Comparison of ENCODE assay signal across 10 cellular contexts in genomic region chr1:62735491-62736171, GRCh38. TPM values are rescaled to one million over a fixed set of nuclear protein-coding genes. Genes with fewer than 3 reads are reported as not detected.
DNase-seq lines count a peak whose midpoint lies in the region; TF ChIP-seq lines count a peak whose summit lies in the region.
"Had no signal": no experiment of that assay in that cellular context is flagged by ENCODE, and none has a peak within 500 bp of the region (broad histone marks: within the 10 kb centered on the region; RNA-seq: fewer than 3 reads in every experiment).

No MANE protein-coding gene starts in this region.

- no peaks in the 10 kb centered on the region for H3K27me3 ChIP-seq in kidney epithelial cell (ENCODE audit: control insufficient read depth, insufficient read depth, low read length)
- H3K27me3 ChIP-seq: adrenal gland had no signal

- H3K27ac Mint-ChIP-seq in activated naive CD4-positive, alpha-beta T cell treated with anti-CD3 and anti-CD28 coated beads, Interleukin-2, amount 10 ng/mL, durations not matched to agents 7 days and 5 days: no peak overlapping the region

- no peak overlapping the region for H3K4me3 Mint-ChIP-seq in activated naive CD4-positive, alpha-beta T cell treated with anti-CD3 and anti-CD28 coated beads, Interleukin-2, amount 10 ng/mL, durations not matched to agents 7 days and 5 days

- H3K27me3 Mint-ChIP-seq in activated naive CD4-positive, alpha-beta T cell treated with anti-CD3 and anti-CD28 coated beads, Interleukin-2, amount 10 ng/mL, durations not matched to agents 7 days and 5 days: no peaks in the 10 kb centered on the region

- H3K36me3 Mint-ChIP-seq in activated naive CD4-positive, alpha-beta T cell treated with anti-CD3 and anti-CD28 coated beads, Interleukin-2, amount 10 ng/mL, durations not matched to agents 7 days and 5 days: no peaks in the 10 kb centered on the region

- no peak for TF ChIP-seq CTCF in cardiac fibroblast (IDR thresholded peaks at IDR 0.05; ENCODE audit: low read depth, low read length)
- no peak for TF ChIP-seq CTCF in kidney epithelial cell (IDR thresholded peaks at IDR 0.05; ENCODE audit: insufficient read depth, low read length, poor library complexity, severe bottlenecking)

- in situ Hi-C loops in ACHN (cut with HindIII; ENCODE audit: low pct_ligation_motif_present, low pct_unique_long_range_greater_than_20kb, low sequenced_read_pairs): no loop called here

- CTCF ChIA-PET in activated naive CD4-positive, alpha-beta T cell treated with anti-CD3 and anti-CD28 coated beads, Interleukin-2, amount 10 ng/mL, durations not matched to agents 7 days and 5 days (lab: Charles Lee): no interaction called here

- H3K27ac ChIP-seq in substantia nigra (ENCODE audit: low read depth, low read length, poor library complexity, severe bottlenecking): no peak overlapping the region
- H3K27ac ChIP-seq: adrenal gland had no signal

- DNase-seq in ACHN: peak; percentile 45
- peak; percentile 9 for DNase-seq in HK-2 (ENCODE audit: unreplicated experiment)
- DNase-seq in cardiac fibroblast (ENCODE audit: low read depth in 2 of 2): peak; percentile 52 to 55
- peak; percentile 21 for DNase-seq in kidney epithelial cell (ENCODE audit: low read depth)
- DNase-seq in substantia nigra (lab: John Stamatoyannopoulos, UW): no peak
- no peak for DNase-seq in HPDE6-E6E7 (ENCODE audit: extremely low spot score)
- DNase-seq in activated naive CD4-positive, alpha-beta T cell treated with anti-CD3 and anti-CD28 coated beads, Interleukin-2, amount 10 ng/mL, durations not matched to agents 7 days and 5 days: no peak
- no peak for DNase-seq in OCI-M1 (lab: John Stamatoyannopoulos, UW)
- DNase-seq: adrenal gland, DMS79 treated with DMSO at 0.1 percent for 48 hours had no signal

- no peaks in the 10 kb centered on the region for H3K36me3 ChIP-seq in kidney epithelial cell (ENCODE audit: control insufficient read depth, insufficient read depth, low read length)
- H3K36me3 ChIP-seq: adrenal gland had no signal

- H3K9me3 Mint-ChIP-seq in activated naive CD4-positive, alpha-beta T cell treated with anti-CD3 and anti-CD28 coated beads, Interleukin-2, amount 10 ng/mL, durations not matched to agents 7 days and 5 days: no peaks in the 10 kb centered on the region

- H3K4me3 ChIP-seq in cardiac fibroblast (replicated peaks in 1 of 2; ENCODE audit: low read depth in 2 of 2, low read length in 2 of 2) (no peak overlapping the region), kidney epithelial cell (ENCODE audit: low read depth, low read length) (no peak overlapping the region)
- H3K4me3 ChIP-seq: adrenal gland had no signal

- H3K4me1 Mint-ChIP-seq in activated naive CD4-positive, alpha-beta T cell treated with anti-CD3 and anti-CD28 coated beads, Interleukin-2, amount 10 ng/mL, durations not matched to agents 7 days and 5 days: no peaks in the 10 kb centered on the region

RNA-seq across cellular contexts. Expression of gene DOCK7, which starts 47.4 kb away (rescaled TPM):
- total RNA-seq in kidney epithelial cell: 40.6 and 43.5 TPM in 2 replicates

RNA-seq across cellular contexts. Expression of gene ATG4C, which starts 48.3 kb away (rescaled TPM):
- 5.1 and 5.6 TPM in 2 replicates for total RNA-seq in kidney epithelial cell

Comparison
In these comparisons a context has a peak if more than half of its experiments do, and no peak if none do; other contexts are left out.
1. DNase-seq: peak in ACHN (single experiment), HK-2 (single experiment), cardiac fibroblast (2 of 2) and kidney epithelial cell (single experiment); none in substantia nigra (0 of 49), HPDE6-E6E7 (single experiment), activated naive CD4-positive, alpha-beta T cell treated with anti-CD3 and anti-CD28 coated beads, Interleukin-2, amount 10 ng/mL, durations not matched to agents 7 days and 5 days (single experiment) and OCI-M1 (single experiment).